Comparison of ENCODE assay signal across 16 cellular contexts in genomic region chr12:40819427-40820108, GRCh38.
A peak's percentile ranks its signal among the peaks of the same experiment; 100 is the strongest.
DNase-seq lines count a peak whose midpoint lies in the region; ATAC-seq, FAIRE-seq and TF ChIP-seq lines count a peak whose summit lies in the region.
"Had no signal": no experiment of that assay in that cellular context is flagged by ENCODE, and none has a peak within 500 bp of the region (broad histone marks: within the 10 kb centered on the region; RNA-seq: fewer than 3 reads in every experiment).

No MANE protein-coding gene starts in this region.

- H3K79me2 ChIP-seq in GM23338 (replicated peaks; ENCODE audit: insufficient read depth): peaks cover 4% of the 10 kb centered on the region; the same call in 1 of the 2 replicates

- H3K4me3 Mint-ChIP-seq in GM23338: peak overlapping the region; percentile 39; the same call in 2 of the 3 replicates
- H3K4me3 Mint-ChIP-seq in glutamatergic neuron (ENCODE audit: unreplicated experiment): no peak overlapping the region
- H3K4me3 Mint-ChIP-seq in activated naive CD8-positive, alpha-beta T cell treated with anti-CD3 and anti-CD28 coated beads for 36 hours: no peak overlapping the region
- H3K4me3 Mint-ChIP-seq: activated naive CD4-positive, alpha-beta T cell treated with anti-CD3 and anti-CD28 coated beads for 36 hours; stimulated activated naive CD8-positive, alpha-beta T cell treated with anti-CD3 and anti-CD28 coated beads, Interleukin-15, amount 100 ng/mL, for 72 hours had no signal

- H3K4me1 ChIP-seq in GM23338 (ENCODE audit: insufficient read depth): peaks cover 33% of the 10 kb centered on the region
- H3K4me1 ChIP-seq: BLaER1, psoas muscle had no signal

- DNase-seq in GM23338 (ENCODE audit: low spot score) (peak; percentile 86), NCI-H69 (lab: John Stamatoyannopoulos, UW) (peak; percentile 95), glutamatergic neuron (peak; percentile 82), posterior vena cava (ENCODE audit: low spot score) (peak; percentile 54), NCI-H345 treated with DMSO at 0.1 percent for 48 hours (lab: John Stamatoyannopoulos, UW; ENCODE audit: unreplicated experiment) (no peak), GM12891 (ENCODE audit: insufficient read length, low spot score) (no peak)
- DNase-seq in activated naive CD8-positive, alpha-beta T cell treated with anti-CD3 and anti-CD28 coated beads for 36 hours: no peak
- DNase-seq: activated naive CD4-positive, alpha-beta T cell treated with anti-CD3 and anti-CD28 coated beads for 36 hours; GDM1; stimulated activated naive CD8-positive, alpha-beta T cell treated with anti-CD3 and anti-CD28 coated beads, Interleukin-15, amount 100 ng/mL, for 72 hours had no signal

- TF ChIP-seq CTCF in GM23338 (conservative IDR thresholded peaks at IDR 0.05; ENCODE audit: low read depth in 2 of 2) (no peak), glutamatergic neuron (IDR thresholded peaks at IDR 0.05; ENCODE audit: partially characterized antibody, unreplicated experiment) (no peak)

- no peaks in the 10 kb centered on the region for H3K27me3 ChIP-seq in GM23338 (ENCODE audit: insufficient read depth)
- H3K27me3 ChIP-seq: BLaER1 had no signal

- FAIRE-seq in GM12891 (lab: Jason Lieb, UNC): no peak
- FAIRE-seq: K562 had no signal

- H3K4me1 Mint-ChIP-seq in GM23338 (peaks cover 24% of the 10 kb centered on the region), glutamatergic neuron (ENCODE audit: low read depth, unreplicated experiment) (peaks cover 10% of the 10 kb centered on the region)
- H3K4me1 Mint-ChIP-seq in activated naive CD8-positive, alpha-beta T cell treated with anti-CD3 and anti-CD28 coated beads for 36 hours: no peaks in the 10 kb centered on the region
- H3K4me1 Mint-ChIP-seq: stimulated activated naive CD8-positive, alpha-beta T cell treated with anti-CD3 and anti-CD28 coated beads, Interleukin-15, amount 100 ng/mL, for 72 hours had no signal

- H3K27me3 Mint-ChIP-seq in GM23338 (ENCODE audit: insufficient read depth, low read depth, poor library complexity) (no peaks in the 10 kb centered on the region), glutamatergic neuron (ENCODE audit: unreplicated experiment) (peaks cover 2% of the 10 kb centered on the region)
- H3K27me3 Mint-ChIP-seq in activated naive CD8-positive, alpha-beta T cell treated with anti-CD3 and anti-CD28 coated beads for 36 hours: no peaks in the 10 kb centered on the region
- H3K27me3 Mint-ChIP-seq: stimulated activated naive CD8-positive, alpha-beta T cell treated with anti-CD3 and anti-CD28 coated beads, Interleukin-15, amount 100 ng/mL, for 72 hours had no signal

- H3K4me3 ChIP-seq in GM23338: peak overlapping the region; percentile 22; the same call in 1 of the 2 replicates
- H3K4me3 ChIP-seq: BLaER1, K562, psoas muscle had no signal

- H3K36me3 Mint-ChIP-seq in GM23338 (ENCODE audit: low read depth): peaks cover 14% of the 10 kb centered on the region
- H3K36me3 Mint-ChIP-seq in glutamatergic neuron (ENCODE audit: unreplicated experiment): peaks cover 11% of the 10 kb centered on the region
- H3K36me3 Mint-ChIP-seq in activated naive CD8-positive, alpha-beta T cell treated with anti-CD3 and anti-CD28 coated beads for 36 hours: no peaks in the 10 kb centered on the region

- H3K9me3 Mint-ChIP-seq in GM23338 (peaks cover 15% of the 10 kb centered on the region; the same call in 2 of the 3 replicates), glutamatergic neuron (ENCODE audit: unreplicated experiment) (no peaks in the 10 kb centered on the region)
- H3K9me3 Mint-ChIP-seq in activated naive CD8-positive, alpha-beta T cell treated with anti-CD3 and anti-CD28 coated beads for 36 hours: peaks cover 10% of the 10 kb centered on the region

- H3K9me2 ChIP-seq in GM23338 (ENCODE audit: insufficient read depth): peaks cover 10% of the 10 kb centered on the region

- no peaks in the 10 kb centered on the region for H3K36me3 ChIP-seq in GM23338 (ENCODE audit: insufficient read depth)
- H3K36me3 ChIP-seq: BLaER1 had no signal

- H3K4me2 ChIP-seq in GM23338: peak overlapping the region; percentile 70
- H3K4me2 ChIP-seq: BLaER1 had no signal

- no peak for TF ChIP-seq POLR2A in GM12891 (IDR thresholded peaks at IDR 0.05; ENCODE audit: low read depth, low read length)

- no peak overlapping the region for H3K27ac ChIP-seq in GM23338 (ENCODE audit: low read depth)
- H3K27ac ChIP-seq: BLaER1, epithelial cell of prostate, psoas muscle, RWPE1 had no signal

- intact Hi-C loops in posterior vena cava (cut with DNase I): no loop called here

- H2AFZ ChIP-seq in GM23338: peak overlapping the region; percentile 67; the same call in 1 of the 2 replicates

- no peaks in the 10 kb centered on the region for H3F3A ChIP-seq in GM23338 (replicated peaks; ENCODE audit: low read depth)

- H3K27ac Mint-ChIP-seq in GM23338: peak overlapping the region; percentile 12; the same call in 1 of the 2 replicates
- H3K27ac Mint-ChIP-seq in glutamatergic neuron (ENCODE audit: unreplicated experiment): peak overlapping the region; percentile 83
- H3K27ac Mint-ChIP-seq in activated naive CD8-positive, alpha-beta T cell treated with anti-CD3 and anti-CD28 coated beads for 36 hours: no peak overlapping the region
- H3K27ac Mint-ChIP-seq: activated naive CD4-positive, alpha-beta T cell treated with anti-CD3 and anti-CD28 coated beads for 36 hours had no signal

- ATAC-seq in GM23338 (peak; percentile 99), HG02798 (IDR thresholded peaks at IDR 0.05; ENCODE audit: poor library complexity, unreplicated experiment) (no peak)
- ATAC-seq: K562; stimulated activated naive CD8-positive, alpha-beta T cell treated with anti-CD3 and anti-CD28 coated beads, Interleukin-15, amount 100 ng/mL, for 72 hours had no signal

- H4K20me1 ChIP-seq in GM23338 (replicated peaks; ENCODE audit: insufficient read depth): no peaks in the 10 kb centered on the region
- H4K20me1 ChIP-seq: BLaER1 had no signal

TF ChIP-seq in GM23338, 12 proteins besides CTCF, POLR2A, EP300 and RAD21 (continues in another document):
- TF ChIP-seq EZH2phosphoT487 (IDR thresholded peaks at IDR 0.05; ENCODE audit: unreplicated experiment): no peak

TF ChIP-seq in GM12891, 5 proteins besides CTCF, POLR2A, EP300 and RAD21:
- TF ChIP-seq SPI1 (IDR thresholded peaks at IDR 0.05; ENCODE audit: low read depth, low read length): no peak

Comparison
In these comparisons a context has a peak if more than half of its experiments do, and no peak if none do; other contexts are left out.
1. DNase-seq: peak in GM23338 (single experiment), NCI-H69 (single experiment), glutamatergic neuron (single experiment) and posterior vena cava (single experiment); none in activated naive CD8-positive, alpha-beta T cell treated with anti-CD3 and anti-CD28 coated beads for 36 hours (single experiment), NCI-H345 treated with DMSO at 0.1 percent for 48 hours (single experiment) and GM12891 (single experiment).